8 cellular contexts compared by ENCODE assay signal in the genomic region with DNA sequence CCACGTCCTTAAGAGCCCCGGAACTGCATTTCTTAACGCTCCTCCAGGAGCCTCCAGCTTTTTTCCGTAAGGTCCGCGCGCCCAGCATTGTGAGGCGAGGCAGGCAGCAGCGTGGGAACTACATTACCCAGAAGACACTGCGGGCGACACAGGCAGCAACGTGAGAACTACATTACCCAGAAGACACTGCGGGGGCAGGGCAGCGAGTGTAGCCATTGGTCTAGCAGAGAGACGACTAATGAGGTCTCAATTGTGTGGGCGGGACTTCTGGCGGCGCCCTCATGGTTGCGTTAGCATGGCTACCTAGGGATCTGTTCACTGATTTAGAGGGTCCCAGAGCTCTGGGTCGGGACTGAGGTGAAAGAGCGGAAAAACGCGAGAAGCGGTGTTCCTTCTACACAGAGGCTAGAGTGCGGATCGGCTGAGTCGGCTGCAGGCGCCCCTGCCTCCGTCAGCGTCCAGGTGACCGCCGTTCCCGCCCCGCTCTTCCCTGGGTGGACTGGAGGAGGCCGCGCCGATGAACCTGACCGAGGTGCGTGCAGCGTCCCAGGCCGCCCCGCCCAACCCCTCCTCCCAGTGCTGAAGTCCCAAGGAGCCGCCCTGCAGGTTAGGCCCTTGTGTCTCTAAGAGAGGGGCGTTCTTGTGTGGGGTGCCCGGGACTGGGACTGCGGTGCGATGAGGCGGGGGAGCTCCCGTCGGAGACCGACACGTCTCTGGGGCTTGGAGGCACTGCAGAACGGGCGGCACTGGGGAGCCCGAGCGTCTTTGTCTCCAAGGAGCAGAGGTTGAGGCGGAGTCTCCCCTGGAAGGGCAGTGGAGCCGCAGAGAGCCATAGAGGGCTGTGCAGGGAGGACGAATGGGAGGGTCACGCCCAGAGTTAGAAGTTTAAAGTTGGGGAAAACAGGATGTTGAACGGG. TPM values are rescaled to one million over a fixed set of nuclear protein-coding genes. Genes with fewer than 3 reads are reported as not detected.
DNase-seq lines count a peak whose midpoint lies in the region; ATAC-seq and TF ChIP-seq lines count a peak whose summit lies in the region.

A gene (plus strand): TSS at position 264 of the 917 bp plus-strand sequence. CDS start 254 bp downstream, at position 518.

- DNase-seq in NCI-H748 (lab: John Stamatoyannopoulos, UW; ENCODE audit: unreplicated experiment) (peak; percentile 99), dedifferentiated amniotic fluid mesenchymal stem cell (ENCODE audit: extremely low spot score) (peak; percentile 99), left kidney (ENCODE audit: low read depth, low spot score) (peak; percentile 100)
- peak; percentile 99 for DNase-seq in activated CD4-positive, alpha-beta T cell treated with anti-CD3 and anti-CD28 coated beads, Interleukin-2, amount 10 ng/mL, durations not matched to agents 7 days and 5 days
- peak; percentile 97 for DNase-seq in stimulated activated CD4-positive, alpha-beta T cell treated with anti-CD3 and anti-CD28 coated beads, Interleukin-1b, Interleukin-23, amount 100 ng/mL, for 48 hours

- peaks cover 46% of the 10 kb centered on the region for H3K9me3 Mint-ChIP-seq in activated CD4-positive, alpha-beta T cell treated with anti-CD3 and anti-CD28 coated beads, Interleukin-2, amount 10 ng/mL, durations not matched to agents 7 days and 5 days

- peak; percentile 98 for ATAC-seq in GM19395 (IDR thresholded peaks at IDR 0.05; ENCODE audit: unreplicated experiment)
- ATAC-seq in HG03558 (IDR thresholded peaks at IDR 0.05; ENCODE audit: extremely low read depth, unreplicated experiment): peak; percentile 93

- no peak for TF ChIP-seq CTCF in C4-2B (conservative IDR thresholded peaks at IDR 0.05)

- CTCF ChIA-PET in activated CD4-positive, alpha-beta T cell treated with anti-CD3 and anti-CD28 coated beads, Interleukin-2, amount 10 ng/mL, durations not matched to agents 7 days and 5 days (lab: Charles Lee): interaction anchor here (0.6 kb wide), 1 partner anchor 90 kb away, joined by 3 read pairs; no protein-coding TSS in a partner anchor

- H3K36me3 Mint-ChIP-seq in activated CD4-positive, alpha-beta T cell treated with anti-CD3 and anti-CD28 coated beads, Interleukin-2, amount 10 ng/mL, durations not matched to agents 7 days and 5 days (ENCODE audit: low read depth): peaks cover 48% of the 10 kb centered on the region

- peak within 1 kb of the TSS; percentile 93 for H3K27ac Mint-ChIP-seq in activated CD4-positive, alpha-beta T cell treated with anti-CD3 and anti-CD28 coated beads, Interleukin-2, amount 10 ng/mL, durations not matched to agents 7 days and 5 days

- peaks cover 23% of the 10 kb centered on the region for H3K4me1 Mint-ChIP-seq in activated CD4-positive, alpha-beta T cell treated with anti-CD3 and anti-CD28 coated beads, Interleukin-2, amount 10 ng/mL, durations not matched to agents 7 days and 5 days

- H3K27me3 Mint-ChIP-seq in activated CD4-positive, alpha-beta T cell treated with anti-CD3 and anti-CD28 coated beads, Interleukin-2, amount 10 ng/mL, durations not matched to agents 7 days and 5 days: no peaks in the 10 kb centered on the region

- peak within 1 kb of the TSS; percentile 96 for H3K4me3 Mint-ChIP-seq in activated CD4-positive, alpha-beta T cell treated with anti-CD3 and anti-CD28 coated beads, Interleukin-2, amount 10 ng/mL, durations not matched to agents 7 days and 5 days

- peak within 1 kb of the TSS; percentile 70 for H3K27ac ChIP-seq in C4-2B

- POLR2A ChIA-PET in activated CD4-positive, alpha-beta T cell treated with anti-CD3 and anti-CD28 coated beads, Interleukin-2, amount 10 ng/mL, durations not matched to agents 7 days and 5 days (lab: Charles Lee): interaction anchor here (0.6 kb wide), 1 partner anchor 178 kb away, joined by 4 read pairs; a partner anchor contains a TSS

RNA-seq across cellular contexts. Expression of the gene that starts here (rescaled TPM):
- 10 to 100 TPM; 11.2 to 12.5 TPM for total RNA-seq in activated CD4-positive, alpha-beta T cell treated with anti-CD3 and anti-CD28 coated beads, Interleukin-2, amount 10 ng/mL, durations not matched to agents 7 days and 5 days

Comparison
In these comparisons a context has a peak if more than half of its experiments do, and no peak if none do; other contexts are left out.
1. Peak in every context shown above with its lines: DNase-seq, ATAC-seq and H3K27ac ChIP-seq.